Comparison of ENCODE assay signal across 8 cellular contexts in genomic region chr19:44072543-44073401, GRCh38. TPM values are rescaled to one million over a fixed set of nuclear protein-coding genes. Genes with fewer than 3 reads are reported as not detected.
A peak's percentile ranks its signal among the peaks of the same experiment; 100 is the strongest.
DNase-seq lines count a peak whose midpoint lies in the region; ATAC-seq and TF ChIP-seq lines count a peak whose summit lies in the region.

No MANE protein-coding gene starts in this region.

- H3K9me3 Mint-ChIP-seq in CD4-positive, alpha-beta T cell = peaks cover 13% of the 10 kb centered on the region

- peak overlapping the region; percentile 90 for H3K4me3 Mint-ChIP-seq in CD4-positive, alpha-beta T cell

- CTCF ChIA-PET in CD4-positive, alpha-beta T cell (lab: Charles Lee) = interaction anchor here (2.3 kb wide), 1 partner anchor 22 kb away, joined by 5 read pairs; no protein-coding TSS in a partner anchor

- POLR2A ChIA-PET in CD4-positive, alpha-beta T cell (lab: Charles Lee) = interaction anchor here (0.5 to 1.0 kb wide), 3 partner anchors 22 to 242 kb away, joined by 3 to 10 read pairs (median 4); partner anchors contain the start of genes ZNF224 and ZNF45

- DNase-seq in CD4-positive, alpha-beta T cell = no peak
- DNase-seq in breast epithelium (ENCODE audit: low spot score in 2 of 2) (no peak), thoracic aorta (ENCODE audit: low spot score) (no peak), GM19238 (ENCODE audit: insufficient read length, low spot score) (no peak), iPS-NIHi11 (ENCODE audit: low spot score) (no peak), HPDE6-E6E7 (ENCODE audit: extremely low spot score) (no peak)

- TF ChIP-seq CTCF in CD4-positive, alpha-beta T cell (IDR thresholded peaks at IDR 0.05) = no peak
- no peak for TF ChIP-seq CTCF in breast epithelium (IDR thresholded peaks at IDR 0.05)
- TF ChIP-seq CTCF in liver (IDR thresholded peaks at IDR 0.05; ENCODE audit: low read depth, low read length, missing input control) = no peak
- no peak for TF ChIP-seq CTCF in thoracic aorta (IDR thresholded peaks at IDR 0.05)

- H3K9me3 ChIP-seq in CD4-positive, alpha-beta T cell (ENCODE audit: control insufficient read depth, low read length) = peaks cover 11% of the 10 kb centered on the region
- H3K9me3 ChIP-seq in HUES64 (ENCODE audit: insufficient read depth, low read depth, low read length) (0 out of 2 replicates have a peak, but pooled peaks cover 4% of the 10 kb centered on the region), breast epithelium (peaks cover under 1 to 25% of the 10 kb centered on the region in 2 donors), liver (ENCODE audit: control insufficient read depth in 4 of 4, low read length in 3 of 4) (peaks cover 10 to 12% (median 11%) of the 10 kb centered on the region in 4 donors), thoracic aorta (peaks cover 2% of the 10 kb centered on the region)

- H3K4me1 ChIP-seq in HUES64 (ENCODE audit: insufficient read depth, low read length) = no peaks in the 10 kb centered on the region
- H3K4me1 ChIP-seq in breast epithelium = peaks cover 0 to 8% of the 10 kb centered on the region in 2 donors
- H3K4me1 ChIP-seq in liver (ENCODE audit: control insufficient read depth in 4 of 4, insufficient read depth in 4 of 4, low read length in 3 of 4) = peaks cover 0 to 14% (median 12%) of the 10 kb centered on the region in 4 donors
- H3K4me1 ChIP-seq in thoracic aorta (ENCODE audit: control insufficient read depth in 1 of 2, low read depth in 2 of 2) = peaks cover 6 to 10% of the 10 kb centered on the region in 2 donors

- peaks cover 24% of the 10 kb centered on the region for H3K4me1 Mint-ChIP-seq in CD4-positive, alpha-beta T cell (ENCODE audit: low read depth)

- H3K27me3 ChIP-seq in CD4-positive, alpha-beta T cell (ENCODE audit: control insufficient read depth, insufficient read depth, low read length) = no peaks in the 10 kb centered on the region
- H3K27me3 ChIP-seq in HUES64 (ENCODE audit: insufficient read depth, low read length) (peaks cover 14% of the 10 kb centered on the region), breast epithelium (no peaks in the 10 kb centered on the region), liver (ENCODE audit: control insufficient read depth in 4 of 4, insufficient read depth in 4 of 4, low read length in 3 of 4) (no peaks in the 10 kb centered on the region), thoracic aorta (replicated peaks; ENCODE audit: insufficient read depth) (no peaks in the 10 kb centered on the region)

- H3K36me3 Mint-ChIP-seq in CD4-positive, alpha-beta T cell (ENCODE audit: low read depth) = peaks cover 59% of the 10 kb centered on the region

- TF ChIP-seq RAD21 in liver (IDR thresholded peaks at IDR 0.05) = no peak

- H3K4me3 ChIP-seq in HUES64 (ENCODE audit: low read length) (peak overlapping the region; percentile 83), breast epithelium (peak overlapping the region; percentile 57 to 78 (median 72)), liver (ENCODE audit: low read depth in 1 of 3, low read length in 3 of 3) (peak overlapping the region; percentile 51 to 98 (median 97)), thoracic aorta (peak overlapping the region; percentile 76)

- peak overlapping the region; percentile 42 for H3K9ac ChIP-seq in HUES64 (ENCODE audit: low read depth, low read length)
- no peak overlapping the region for H3K9ac ChIP-seq in liver (ENCODE audit: low read depth in 1 of 2, low read length in 2 of 2)

- no peak for ATAC-seq in CD4-positive, alpha-beta T cell (ENCODE audit: poor library complexity)
- no peak for ATAC-seq in thoracic aorta (ENCODE audit: insufficient number of reproducible peaks, low FRiP score, low read depth)

- peaks cover 5% of the 10 kb centered on the region; the same call in 1 of the 2 replicates for H3K36me3 ChIP-seq in HUES64 (ENCODE audit: insufficient read depth, low read length)
- H3K36me3 ChIP-seq in breast epithelium = no peaks in the 10 kb centered on the region
- H3K36me3 ChIP-seq in liver (ENCODE audit: control insufficient read depth in 4 of 4, insufficient read depth in 3 of 4, low read depth in 1 of 4, low read length in 3 of 4) = peaks cover 0 to 6% (median 3%) of the 10 kb centered on the region in 4 donors
- H3K36me3 ChIP-seq in thoracic aorta = peaks cover 4% of the 10 kb centered on the region

- WGBS in HUES64 = 45% methylated on average over 18 of the region's 18 CpGs
- WGBS in liver = 23% methylated on average over 18 of the region's 18 CpGs

- no peak for TF ChIP-seq POLR2A in breast epithelium (IDR thresholded peaks at IDR 0.05)

- no peak overlapping the region for H3K27ac ChIP-seq in CD4-positive, alpha-beta T cell (ENCODE audit: low read depth, low read length)
- H3K27ac ChIP-seq in HUES64 (ENCODE audit: low read depth, low read length) (no peak overlapping the region), breast epithelium (peak overlapping the region in 1 of 2 donors; percentile 79), liver (ENCODE audit: low read depth in 1 of 2, low read length in 2 of 2) (no peak overlapping the region), thoracic aorta (no peak overlapping the region)

- H3K27me3 Mint-ChIP-seq in CD4-positive, alpha-beta T cell = no peaks in the 10 kb centered on the region

- intact Hi-C loops in CD4-positive, alpha-beta T cell (cut with DNase I, micrococcal nuclease) = loop anchor here (1.0 to 5.0 kb wide), 6 partner anchors 22 to 135 kb away; partner anchors contain the start of genes ZNF224 (in 2 of the 2), ZNF155 (in 1 of the 2), ZNF225 (in 1 of the 2) and ZNF230 (in 1 of the 2)
- intact Hi-C loops in breast epithelium (cut with DNase I; ENCODE audit: low total_unique reads) = no loop called here

- peak overlapping the region; percentile 79 for H3K27ac Mint-ChIP-seq in CD4-positive, alpha-beta T cell

TF ChIP-seq in liver, 16 proteins besides CTCF, POLR2A, EP300 and RAD21:
- TF ChIP-seq ATF3 (IDR thresholded peaks at IDR 0.05) (no peak), NR2F2 (IDR thresholded peaks at IDR 0.05) (no peak), YY1 (IDR thresholded peaks at IDR 0.05) (no peak), TAF1 (conservative IDR thresholded peaks at IDR 0.05) (no peak), RXRA (IDR thresholded peaks at IDR 0.05) (no peak), HNF4G (IDR thresholded peaks at IDR 0.05) (no peak)
TF ChIP-seq in liver: peak in this region for 0.

RNA-seq across cellular contexts. Expression of gene ZNF284, which starts 0.8 kb away (rescaled TPM):
- 1 to 10 TPM in 1 of 2 experiments, under 1 TPM in 1; 0.92 to 1.2 TPM for total RNA-seq in CD4-positive, alpha-beta T cell
- polyA plus RNA-seq in HUES64 (2013, experiment 1 of 2) = 1.2 TPM
- polyA plus RNA-seq in HUES64 (2013, experiment 2 of 2) = 1.4 TPM
- 1 to 10 TPM; 1.1 to 4.2 (median 2.9) TPM for total RNA-seq in breast epithelium
- 1 to 10 TPM in 1 of 2 donors, under 1 TPM in 1; 0.67 to 1.0 TPM for total RNA-seq in liver
- under 1 TPM; 0.32 to 0.56 TPM for polyA plus RNA-seq in liver
- total RNA-seq in thoracic aorta = 1 to 10 TPM; 2.0 to 2.1 TPM

RNA-seq across cellular contexts. Expression of gene ZNF223, which starts 20.9 kb away (rescaled TPM):
- total RNA-seq in CD4-positive, alpha-beta T cell = 1 to 10 TPM in 1 of 2 experiments, under 1 TPM in 1; 0.67 to 1.1 TPM
- 3.9 TPM for polyA plus RNA-seq in HUES64 (2013, experiment 1 of 2)
- 6.0 TPM for polyA plus RNA-seq in HUES64 (2013, experiment 2 of 2)
- total RNA-seq in breast epithelium (10 to 100 TPM in 1 of 3 donors, 1 to 10 TPM in 2; 2.6 to 12.3 (median 5.6) TPM), liver (1 to 10 TPM; 1.6 to 2.8 TPM), thoracic aorta (1 to 10 TPM; 2.0 to 6.6 TPM)
- polyA plus RNA-seq in liver = 1 to 10 TPM; 1.4 to 2.2 TPM

RNA-seq across cellular contexts. Expression of gene ZNF224, which starts 21.4 kb away (rescaled TPM):
- 10 to 100 TPM; 21.3 to 23.9 TPM for total RNA-seq in CD4-positive, alpha-beta T cell
- 8.2 TPM for polyA plus RNA-seq in HUES64 (2013, experiment 1 of 2)
- 7.1 TPM for polyA plus RNA-seq in HUES64 (2013, experiment 2 of 2)
- total RNA-seq in breast epithelium = 10 to 100 TPM; 22.4 to 51.4 (median 30.8) TPM
- 10 to 100 TPM; 19.8 to 20.7 TPM for total RNA-seq in liver
- polyA plus RNA-seq in liver = 1 to 10 TPM; 4.5 to 9.9 TPM
- total RNA-seq in thoracic aorta = 10 to 100 TPM; 33.7 to 34.9 TPM

RNA-seq across cellular contexts. Expression of gene ZNF225, which starts 40.4 kb away (rescaled TPM):
- total RNA-seq in CD4-positive, alpha-beta T cell = under 1 TPM; 0.71 to 0.73 TPM
- polyA plus RNA-seq in HUES64 (2013, experiment 1 of 2) = 2.6 TPM
- 2.6 TPM for polyA plus RNA-seq in HUES64 (2013, experiment 2 of 2)
- total RNA-seq in breast epithelium (1 to 10 TPM; 3.4 to 6.6 (median 4.6) TPM), liver (1 to 10 TPM; 2.3 to 4.5 TPM), thoracic aorta (1 to 10 TPM; 2.2 to 8.3 TPM)
- 1 to 10 TPM in 1 of 2 donors, under 1 TPM in 1; 0.88 to 1.1 TPM for polyA plus RNA-seq in liver

RNA-seq across cellular contexts. Expression of gene ZNF222, which starts 47.6 kb away (rescaled TPM):
- 1 to 10 TPM; 4.5 to 5.8 TPM for total RNA-seq in CD4-positive, alpha-beta T cell
- 3.5 TPM for polyA plus RNA-seq in HUES64 (2013, experiment 1 of 2)
- 4.8 TPM for polyA plus RNA-seq in HUES64 (2013, experiment 2 of 2)
- total RNA-seq in breast epithelium (1 to 10 TPM; 1.8 to 3.8 (median 2.9) TPM), liver (1 to 10 TPM; 1.8 to 2.5 TPM), thoracic aorta (1 to 10 TPM; 1.8 to 4.7 TPM)
- polyA plus RNA-seq in liver = 1 to 10 TPM in 1 of 2 donors, under 1 TPM in 1; 0.79 to 1.2 TPM
